Comparison of ENCODE assay signal across 1 cellular context in genomic region chr4:19982556-19982955, GRCh38.
TF ChIP-seq lines count a peak whose summit lies in the region.

No MANE protein-coding gene starts in this region.

TF ChIP-seq in SK-N-SH, 30 proteins besides CTCF, POLR2A, EP300 and RAD21 (continued from another document):
- no peak for TF ChIP-seq USF2 (IDR thresholded peaks at IDR 0.05; ENCODE audit: borderline replicate concordance, low read depth, low read length)
- TF ChIP-seq IRF3 (IDR thresholded peaks at IDR 0.05; ENCODE audit: low read depth, low read length): no peak
- TF ChIP-seq FOXJ3 (CRISPR knock-in tag; IDR thresholded peaks at IDR 0.05): no peak
- TF ChIP-seq, protein P1, sequence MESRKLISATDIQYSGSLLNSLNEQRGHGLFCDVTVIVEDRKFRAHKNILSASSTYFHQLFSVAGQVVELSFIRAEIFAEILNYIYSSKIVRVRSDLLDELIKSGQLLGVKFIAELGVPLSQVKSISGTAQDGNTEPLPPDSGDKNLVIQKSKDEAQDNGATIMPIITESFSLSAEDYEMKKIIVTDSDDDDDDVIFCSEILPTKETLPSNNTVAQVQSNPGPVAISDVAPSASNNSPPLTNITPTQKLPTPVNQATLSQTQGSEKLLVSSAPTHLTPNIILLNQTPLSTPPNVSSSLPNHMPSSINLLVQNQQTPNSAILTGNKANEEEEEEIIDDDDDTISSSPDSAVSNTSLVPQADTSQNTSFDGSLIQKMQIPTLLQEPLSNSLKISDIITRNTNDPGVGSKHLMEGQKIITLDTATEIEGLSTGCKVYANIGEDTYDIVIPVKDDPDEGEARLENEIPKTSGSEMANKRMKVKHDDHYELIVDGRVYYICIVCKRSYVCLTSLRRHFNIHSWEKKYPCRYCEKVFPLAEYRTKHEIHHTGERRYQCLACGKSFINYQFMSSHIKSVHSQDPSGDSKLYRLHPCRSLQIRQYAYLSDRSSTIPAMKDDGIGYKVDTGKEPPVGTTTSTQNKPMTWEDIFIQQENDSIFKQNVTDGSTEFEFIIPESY (IDR thresholded peaks at IDR 0.05; ENCODE audit: borderline replicate concordance, low read depth): no peak
- TF ChIP-seq TCF12 (IDR thresholded peaks at IDR 0.05): peak; percentile 66
- TF ChIP-seq EZH2phosphoT487 (IDR thresholded peaks at IDR 0.05; ENCODE audit: borderline replicate concordance, low read depth): no peak
- TF ChIP-seq PBX3 (IDR thresholded peaks at IDR 0.05): peak; percentile 49
- no peak for TF ChIP-seq RFX5 (IDR thresholded peaks at IDR 0.05; ENCODE audit: low read length)
- TF ChIP-seq JUND (IDR thresholded peaks at IDR 0.05): peak; percentile 80
- no peak for TF ChIP-seq FOXM1 (IDR thresholded peaks at IDR 0.05; ENCODE audit: low read depth)
TF ChIP-seq in SK-N-SH: peak in this region for 7.
